ENCODE assay signal across 8 cellular contexts in the genomic region with DNA sequence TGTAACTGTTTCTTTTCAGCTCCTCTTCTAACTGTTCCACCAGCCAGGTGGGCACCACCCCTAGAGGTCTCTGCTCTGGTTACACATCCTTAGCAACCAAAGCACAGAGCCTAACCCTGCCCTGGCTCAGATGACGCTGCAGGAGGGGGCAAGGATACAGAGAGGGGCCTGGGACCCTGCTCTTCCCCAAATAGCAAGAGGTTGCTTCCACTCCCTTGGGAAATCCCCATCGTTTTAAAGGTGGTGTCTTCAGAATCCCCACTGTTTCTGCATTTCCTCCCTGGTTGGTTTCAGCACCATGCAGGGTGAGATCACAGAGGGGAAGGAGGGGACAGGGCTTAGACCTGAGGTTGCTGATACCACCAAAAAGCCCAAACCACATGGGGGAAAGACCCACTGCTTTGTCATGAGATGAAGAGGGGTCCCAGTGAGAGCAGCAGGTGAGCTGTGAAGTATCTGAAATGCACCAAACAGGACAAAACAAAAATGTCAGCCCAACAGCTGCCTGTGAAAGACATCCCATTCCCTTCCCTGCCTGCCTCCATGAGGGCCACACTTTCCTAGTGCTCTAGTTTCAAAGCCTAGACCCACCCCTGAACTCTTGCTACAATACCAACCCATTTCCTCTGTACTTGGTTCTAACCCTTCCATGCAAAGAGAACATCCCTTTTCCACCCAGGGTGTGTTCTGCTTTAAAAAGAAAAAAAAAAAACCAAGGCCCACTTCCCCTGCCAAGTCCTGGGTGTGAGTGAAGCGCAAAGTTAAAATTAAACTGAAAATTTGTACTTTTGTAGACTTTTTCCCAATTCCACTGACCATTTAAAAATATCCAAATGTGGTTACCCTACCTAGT. TPM values are rescaled to one million over a fixed set of nuclear protein-coding genes. Genes with fewer than 3 reads are reported as not detected.
DNase-seq lines count a peak whose midpoint lies in the region; ATAC-seq and TF ChIP-seq lines count a peak whose summit lies in the region.

No MANE protein-coding gene starts in this region.

- WGBS in suprapubic skin = 74% methylated on average over 3 of the region's 3 CpGs

- no peak overlapping the region for H3K4me3 Mint-ChIP-seq in nephron progenitor cell

- H3K27ac ChIP-seq in HUES6 (ENCODE audit: low read depth, low read length) (no peak overlapping the region; the same call in 1 of the 2 replicates), suprapubic skin (no peak overlapping the region)

- H3K4me1 ChIP-seq in HUES6 (ENCODE audit: control insufficient read depth, insufficient read depth, low read length) = peaks cover 86% of the 10 kb centered on the region
- H3K4me1 ChIP-seq in suprapubic skin = peaks cover 94% of the 10 kb centered on the region

- H3K27me3 ChIP-seq in HUES6 (ENCODE audit: control insufficient read depth, insufficient read depth, low read length) (no peaks in the 10 kb centered on the region), suprapubic skin (no peaks in the 10 kb centered on the region)

- H3K36me3 ChIP-seq in HUES6 (ENCODE audit: control insufficient read depth, insufficient read depth, low read length) = peaks cover 16% of the 10 kb centered on the region
- no peaks in the 10 kb centered on the region for H3K36me3 ChIP-seq in suprapubic skin

- peak overlapping the region; percentile 6 for H3K9ac ChIP-seq in HUES6 (ENCODE audit: low read length)

- peaks cover 98% of the 10 kb centered on the region for H3K4me1 Mint-ChIP-seq in nephron progenitor cell

- H3K4me3 ChIP-seq in HUES6 (ENCODE audit: low read depth, low read length) (no peak overlapping the region), suprapubic skin (no peak overlapping the region)

- H3K9me3 ChIP-seq in HUES6 (ENCODE audit: control insufficient read depth, insufficient read depth, low read depth, low read length) (no peaks in the 10 kb centered on the region), suprapubic skin (no peaks in the 10 kb centered on the region)

- H3K27me3 Mint-ChIP-seq in nephron progenitor cell (ENCODE audit: low read depth, poor library complexity) = no peaks in the 10 kb centered on the region

- peaks cover 28% of the 10 kb centered on the region for H3K36me3 Mint-ChIP-seq in nephron progenitor cell (ENCODE audit: low read depth)

- H3K9me3 Mint-ChIP-seq in nephron progenitor cell = no peaks in the 10 kb centered on the region

- TF ChIP-seq POLR2A in suprapubic skin (IDR thresholded peaks at IDR 0.05) = no peak

- TF ChIP-seq EP300 in suprapubic skin (IDR thresholded peaks at IDR 0.05) = no peak

- no peak for TF ChIP-seq CTCF in nephron progenitor cell (IDR thresholded peaks at IDR 0.05)
- TF ChIP-seq CTCF in suprapubic skin (IDR thresholded peaks at IDR 0.05) = no peak

- DNase-seq in AML-193 (lab: John Stamatoyannopoulos, UW) (peak; percentile 5 to 9), activated T-cell treated with anti-CD3 and anti-CD28 coated beads for 4 hours (peak; percentile 31), nephron progenitor cell (no peak), suprapubic skin (ENCODE audit: low spot score in 2 of 2) (no peak), HK-2 (ENCODE audit: unreplicated experiment) (no peak), dermis blood vessel endothelial cell (no peak)

- ATAC-seq in GM19463 (IDR thresholded peaks at IDR 0.05; ENCODE audit: unreplicated experiment) = peak; percentile 51

- peak overlapping the region; percentile 89 for H3K27ac Mint-ChIP-seq in nephron progenitor cell

RNA-seq across cellular contexts. Expression of a gene that starts 29.0 kb away (rescaled TPM):
- total RNA-seq in suprapubic skin = 100 to 1,000 TPM in 1 of 4 donors, 10 to 100 TPM in 3; 25.5 to 101 (median 31.3) TPM
- 68.2 and 119 TPM in 2 replicates for total RNA-seq in dermis blood vessel endothelial cell

Comparison
In these comparisons a context has a peak if more than half of its experiments do, and no peak if none do; other contexts are left out.
1. DNase-seq: peak in AML-193 (2 of 2) and activated T-cell treated with anti-CD3 and anti-CD28 coated beads for 4 hours (single experiment); none in nephron progenitor cell (single experiment), suprapubic skin (0 of 2), HK-2 (single experiment) and dermis blood vessel endothelial cell (single experiment).